In genomic region chr4:35972814-35973213, GRCh38 we compare ENCODE assay signal across 31 cellular contexts.
"Had no signal": no experiment of that assay in that cellular context is flagged by ENCODE, and none has a peak within 500 bp of the region (broad histone marks: within the 10 kb centered on the region; RNA-seq: fewer than 3 reads in every experiment).

No MANE protein-coding gene starts in this region.

- H3K9ac ChIP-seq: neural progenitor cell, parathyroid adenoma had no signal

- H3K79me2 ChIP-seq: parathyroid adenoma had no signal

- H3K27ac ChIP-seq: neural progenitor cell, ovary, parathyroid adenoma, psoas muscle, skin epidermis, spleen, thoracic aorta, thyroid gland, tibial nerve, upper lobe of left lung, vagina had no signal

- H3K4me3 Mint-ChIP-seq: naive thymus-derived CD4-positive, alpha-beta T cell; natural killer cell; nephron; neural progenitor cell; stimulated activated memory B cell treated with anti-CD40 and anti-IgM and Interleukin-4, amounts not matched to agents 10 μg/mL and 1 μg/mL and 100 μg/mL, for 72 hours; stimulated activated naive CD8-positive, alpha-beta T cell treated with anti-CD3 and anti-CD28 coated beads, Interleukin-15, amount 100 ng/mL, for 72 hours had no signal

- H3K27me3 ChIP-seq: neural progenitor cell, ovary, spleen, thyroid gland, tibial nerve, upper lobe of left lung, vagina had no signal

- H3K27me3 Mint-ChIP-seq: progenitor cell of endocrine pancreas; stimulated activated memory B cell treated with anti-CD40 and anti-IgM and Interleukin-4, amounts not matched to agents 10 μg/mL and 1 μg/mL and 100 μg/mL, for 72 hours; stimulated activated naive CD8-positive, alpha-beta T cell treated with anti-CD3 and anti-CD28 coated beads, Interleukin-15, amount 100 ng/mL, for 72 hours had no signal

- H3K4me2 ChIP-seq: neural progenitor cell, smooth muscle cell had no signal

- H3K9me3 ChIP-seq: ovary, psoas muscle, spleen, thoracic aorta, thyroid gland, tibial nerve, upper lobe of left lung, vagina had no signal

- H3K27ac Mint-ChIP-seq: naive thymus-derived CD4-positive, alpha-beta T cell; natural killer cell; nephron; neural progenitor cell; progenitor cell of endocrine pancreas; stimulated activated memory B cell treated with anti-CD40 and anti-IgM and Interleukin-4, amounts not matched to agents 10 μg/mL and 1 μg/mL and 100 μg/mL, for 72 hours; stimulated activated naive CD8-positive, alpha-beta T cell treated with anti-CD3 and anti-CD28 coated beads, Interleukin-15, amount 100 ng/mL, for 72 hours had no signal

- H3K4me1 Mint-ChIP-seq: nephron; neural progenitor cell; stimulated activated memory B cell treated with anti-CD40 and anti-IgM and Interleukin-4, amounts not matched to agents 10 μg/mL and 1 μg/mL and 100 μg/mL, for 72 hours had no signal

- H3K36me3 Mint-ChIP-seq: naive thymus-derived CD4-positive, alpha-beta T cell; natural killer cell; neural progenitor cell; stimulated activated memory B cell treated with anti-CD40 and anti-IgM and Interleukin-4, amounts not matched to agents 10 μg/mL and 1 μg/mL and 100 μg/mL, for 72 hours had no signal

- H3K9me3 Mint-ChIP-seq: naive thymus-derived CD4-positive, alpha-beta T cell; natural killer cell; nephron; neural progenitor cell; stimulated activated memory B cell treated with anti-CD40 and anti-IgM and Interleukin-4, amounts not matched to agents 10 μg/mL and 1 μg/mL and 100 μg/mL, for 72 hours; stimulated activated naive CD8-positive, alpha-beta T cell treated with anti-CD3 and anti-CD28 coated beads, Interleukin-15, amount 100 ng/mL, for 72 hours had no signal

- DNase-seq: naive thymus-derived CD4-positive, alpha-beta T cell; natural killer cell; occipital lobe; ovary; posterior cingulate gyrus; psoas muscle; right cardiac atrium; spleen; stimulated activated CD4-positive, alpha-beta T cell treated with anti-CD3 and anti-CD28 coated beads, Interleukin-12 subunit alpha, Interleukin-12 subunit beta, amount 100 ng/mL, for 4 hours; stimulated activated CD4-positive, alpha-beta T cell treated with anti-CD3 and anti-CD28 coated beads, Interleukin-1b, Interleukin-23, amount 100 ng/mL, for 48 hours; stimulated activated CD4-positive, alpha-beta T cell treated with anti-CD3 and anti-CD28 coated beads, Interleukin-4, amount 100 ng/mL, for 1 hour; stimulated activated CD4-positive, alpha-beta T cell treated with anti-CD3 and anti-CD28 coated beads, Interleukin-4, amount 100 ng/mL, for 4 hours; stimulated activated CD8-positive, alpha-beta memory T cell treated with anti-CD3 and anti-CD28 coated beads, Interleukin-4, amount 100 ng/mL, for 48 hours; stimulated activated naive CD4-positive, alpha-beta T cell; stimulated activated naive CD8-positive, alpha-beta T cell treated with anti-CD3 and anti-CD28 coated beads, Interleukin-15, amount 100 ng/mL, for 72 hours; stimulated activated naive CD8-positive, alpha-beta T cell treated with anti-CD3 and anti-CD28 coated beads, Interleukin-15, Interleukin-2, amounts not matched to agents 100 U/mL and 50 U/mL, for 24 hours; thyroid gland; trophoblast cell; upper lobe of left lung had no signal

- H3K4me3 ChIP-seq: neural progenitor cell, ovary, psoas muscle, skin epidermis, smooth muscle cell, spleen, thoracic aorta, thyroid gland, tibial nerve, upper lobe of left lung, vagina had no signal

- H2AFZ ChIP-seq: neural progenitor cell, parathyroid adenoma had no signal

- FAIRE-seq: urothelium cell line had no signal

- ATAC-seq: naive thymus-derived CD4-positive, alpha-beta T cell; natural killer cell; psoas muscle; right cardiac atrium; sciatic nerve; stimulated activated memory B cell treated with anti-CD40 and anti-IgM and Interleukin-4, amounts not matched to agents 10 μg/mL and 1 μg/mL and 100 μg/mL, for 72 hours; stimulated activated naive CD8-positive, alpha-beta T cell treated with anti-CD3 and anti-CD28 coated beads, Interleukin-15, amount 100 ng/mL, for 72 hours; stimulated activated naive CD8-positive, alpha-beta T cell treated with anti-CD3 and anti-CD28 coated beads, Interleukin-15, Interleukin-2, amounts not matched to agents 100 U/mL and 50 U/mL, for 24 hours had no signal

- H3K4me1 ChIP-seq: neural progenitor cell, parathyroid adenoma, psoas muscle, spleen, thyroid gland, tibial nerve, upper lobe of left lung, vagina had no signal

- H3K36me3 ChIP-seq: neural progenitor cell, ovary, spleen, thoracic aorta, thyroid gland, tibial nerve, upper lobe of left lung, vagina had no signal
